8 cellular contexts compared by ENCODE assay signal in genomic region chr1:228464487-228464983, GRCh38. TPM values are rescaled to one million over a fixed set of nuclear protein-coding genes. Genes with fewer than 3 reads are reported as not detected.
DNase-seq lines count a peak whose midpoint lies in the region; ATAC-seq and TF ChIP-seq lines count a peak whose summit lies in the region.

No MANE protein-coding gene starts in this region.

- CTCF ChIA-PET in GM10248 (lab: Yijun Ruan, JAX) = interaction anchor here (1.5 to 4.2 kb wide), 4 partner anchors 8 to 13 kb away, joined by 4 to 17 read pairs (median 6); no protein-coding TSS in a partner anchor

- H3K4me3 ChIP-seq in lower lobe of right lung = peak overlapping the region; percentile 25

- DNase-seq in GM10248 (ENCODE audit: extremely low spot score) (peak; percentile 81), NCI-H2029 (lab: John Stamatoyannopoulos, UW) (peak; percentile 56), dermis blood vessel endothelial cell (peak; percentile 88), lower lobe of right lung (peak; percentile 65), HT-29 (ENCODE audit: low spot score) (no peak)
- peak; percentile 67 to 84 for DNase-seq in activated CD4-positive, alpha-beta T cell treated with anti-CD3 and anti-CD28 coated beads, Interleukin-2, amount 50 U/mL, for 24 hours (ENCODE audit: low read depth in 1 of 2, low spot score in 1 of 2)
- peak; percentile 77 for DNase-seq in stimulated activated CD8-positive, alpha-beta memory T cell treated with anti-CD3 and anti-CD28 coated beads, Interleukin-12 subunit alpha, Interleukin-12 subunit beta, amount 100 ng/mL, for 1 hour (ENCODE audit: low read depth)

- TF ChIP-seq CTCF in GM10248 (IDR thresholded peaks at IDR 0.05; ENCODE audit: control extremely low read depth, extremely low read depth, low read depth, missing control alignments) (no peak), lower lobe of right lung (IDR thresholded peaks at IDR 0.05) (no peak)

- intact Hi-C loops in lower lobe of right lung (cut with DNase I) = no loop called here

- no peaks in the 10 kb centered on the region for H3K9me3 ChIP-seq in lower lobe of right lung

- ATAC-seq in HG02571 (IDR thresholded peaks at IDR 0.05; ENCODE audit: unreplicated experiment) = peak; percentile 86
- ATAC-seq in lower lobe of right lung = peak; percentile 80 to 83

- H3K4me1 ChIP-seq in lower lobe of right lung = peaks cover 8% of the 10 kb centered on the region

- POLR2A ChIA-PET in GM10248 (lab: Yijun Ruan, JAX) = no interaction called here

- H3K36me3 ChIP-seq in lower lobe of right lung = no peaks in the 10 kb centered on the region

- no peak overlapping the region for H3K27ac ChIP-seq in lower lobe of right lung

- H3K27me3 ChIP-seq in lower lobe of right lung (ENCODE audit: low read depth) = peaks cover 83% of the 10 kb centered on the region

RNA-seq across cellular contexts. Expression of gene RNF187, which starts 22.6 kb away (rescaled TPM):
- 34.7 and 84.4 TPM in 2 replicates for total RNA-seq in dermis blood vessel endothelial cell
- total RNA-seq in lower lobe of right lung = 79.8 TPM
- total RNA-seq in HT-29 (2014; rRNA removed; shearing (Covaris generic)) = 34.0 and 41.1 TPM in 2 replicates

RNA-seq across cellular contexts. Expression of gene TRIM17, which starts 47.9 kb away (rescaled TPM):
- total RNA-seq in dermis blood vessel endothelial cell = not detected in 2 replicates
- total RNA-seq in lower lobe of right lung = 2.6 TPM
- not detected in 2 replicates for total RNA-seq in HT-29 (2014; rRNA removed; shearing (Covaris generic))

RNA-seq across cellular contexts. Expression of gene TRIM11, which starts 57.9 kb away (rescaled TPM):
- total RNA-seq in dermis blood vessel endothelial cell (19.4 and 20.1 TPM in 2 replicates), lower lobe of right lung (26.2 TPM)
- 55.9 and 62.2 TPM in 2 replicates for total RNA-seq in HT-29 (2014; rRNA removed; shearing (Covaris generic))
